In the genomic region with DNA sequence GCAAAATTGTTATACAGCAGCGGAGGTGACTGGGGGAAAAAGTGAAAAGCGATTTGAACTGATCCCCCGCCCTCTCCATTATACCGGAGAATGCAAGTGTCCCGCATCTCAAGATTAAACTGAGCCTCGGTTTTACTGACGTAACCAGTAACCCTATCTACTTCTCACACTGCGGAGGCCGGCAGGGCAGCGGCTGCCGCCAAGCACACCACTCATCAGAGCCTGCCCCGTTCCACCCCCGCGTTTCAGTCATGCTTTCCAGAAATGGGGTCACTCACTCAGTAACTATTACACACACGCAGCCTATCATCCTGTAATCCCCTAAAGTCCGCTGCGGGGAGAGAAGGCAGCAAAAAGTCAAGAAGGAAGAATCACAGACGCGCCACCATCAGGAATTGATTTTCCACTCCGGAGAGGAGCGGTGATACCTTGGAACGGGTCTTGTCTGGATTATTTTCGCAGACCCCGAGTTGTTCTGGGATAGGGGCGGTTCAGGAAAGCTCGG, we compare ENCODE assay signal across 7 cellular contexts. TPM values are rescaled to one million over a fixed set of nuclear protein-coding genes. Genes with fewer than 3 reads are reported as not detected.
DNase-seq lines count a peak whose midpoint lies in the region; ATAC-seq, FAIRE-seq and TF ChIP-seq lines count a peak whose summit lies in the region.

No MANE protein-coding gene starts in this region.

- no peaks in the 10 kb centered on the region for H3K27me3 Mint-ChIP-seq in activated CD8-positive, alpha-beta T cell treated with anti-CD3 and anti-CD28 coated beads for 36 hours

- no peak overlapping the region for H4K8ac ChIP-seq in H1 (ENCODE audit: extremely low read depth, insufficient read depth, low read length)

- no peak overlapping the region for H3K14ac ChIP-seq in H1 (ENCODE audit: insufficient read length)

- H2AK5ac ChIP-seq in H1 (ENCODE audit: low read depth, low read length), result no peak overlapping the region

- no peak overlapping the region for H2BK120ac ChIP-seq in H1 (replicated peaks; ENCODE audit: low read depth, low read length)

- H3K4me2 ChIP-seq in H1 (ENCODE audit: insufficient read depth in 1 of 2, low read depth in 2 of 2, low read length in 2 of 2), result peak overlapping the region; percentile 72 to 97

- TF ChIP-seq POLR2A in H1 (IDR thresholded peaks at IDR 0.05; ENCODE audit: control extremely low read depth in 1 of 2, low read depth in 2 of 2, low read length in 2 of 2), result 0 out of 3 replicates have a peak, but pooled peaks of 1 of the 2 experiments have one; percentile 17

- peaks cover 4 to 17% (median 13%) of the 10 kb centered on the region in 4 experiments for H3K27me3 ChIP-seq in H1 (replicated peaks in 1 of 4; ENCODE audit: control insufficient read depth in 3 of 4, extremely low read depth in 1 of 4, insufficient read depth in 3 of 4, low read length in 3 of 4)
- H3K27me3 ChIP-seq in mononuclear cell (ENCODE audit: insufficient read depth, low read length), result no peaks in the 10 kb centered on the region

- intact Hi-C loops in activated CD8-positive, alpha-beta T cell treated with anti-CD3 and anti-CD28 coated beads for 36 hours (cut with micrococcal nuclease), result loop anchor here (10.0 kb wide), 1 partner anchor 150 kb away; no protein-coding TSS in a partner anchor

- no peak for TF ChIP-seq RAD21 in H1 (IDR thresholded peaks at IDR 0.05 in 1 of 2, conservative IDR thresholded peaks at IDR 0.05 in 1 of 2; ENCODE audit: low read depth in 2 of 2, low read length in 2 of 2)

- H3K4me1 ChIP-seq in H1 (replicated peaks in 1 of 4; ENCODE audit: control insufficient read depth in 3 of 4, insufficient read depth in 4 of 4, low read length in 3 of 4) (peaks cover 0 to 4% (median 0%) of the 10 kb centered on the region in 4 experiments; a peak in 3 of 7 replicates), mononuclear cell (ENCODE audit: insufficient read depth, low read length) (peaks cover 24% of the 10 kb centered on the region)

- FAIRE-seq in H1 (lab: Jason Lieb, UNC), result no peak

- H3K4ac ChIP-seq in H1 (replicated peaks; ENCODE audit: insufficient read length, low read depth, low read length), result no peak overlapping the region

- H3K23ac ChIP-seq in H1 (ENCODE audit: insufficient read length), result no peak overlapping the region

- peak overlapping the region; percentile 61 to 83 (median 72) for H3K4me3 ChIP-seq in H1 (ENCODE audit: extremely low read depth in 1 of 4, insufficient read depth in 2 of 4, low read depth in 3 of 4, low read length in 4 of 4)
- peak overlapping the region; percentile 76 for H3K4me3 ChIP-seq in mononuclear cell (ENCODE audit: low read length)

- WGBS in H1 (ENCODE audit: extremely low coverage in 1 of 2, insufficient coverage in 1 of 2, insufficient read length in 1 of 2, insufficient replicate concordance in 2 of 2, low coverage in 1 of 2, low lambda C conversion rate in 2 of 2, missing lambda C conversion rate in 1 of 2), 2 experiments, result 1% methylated on average over 17 of the region's 26 CpGs; no CpG with 5 or more reads in 1 of the 2 experiments

- no peak overlapping the region for H4K91ac ChIP-seq in H1 (replicated peaks; ENCODE audit: insufficient read length, low read length)

- TF ChIP-seq CTCF in GM13977 (IDR thresholded peaks at IDR 0.05; ENCODE audit: extremely low read depth, insufficient read depth, missing control alignments) (no peak), H1 (IDR thresholded peaks at IDR 0.05; ENCODE audit: control extremely low read depth in 1 of 3, insufficient read depth in 1 of 3, low read depth in 1 of 3, low read length in 3 of 3) (no peak)
- no peak for TF ChIP-seq CTCF in activated CD8-positive, alpha-beta T cell treated with anti-CD3 and anti-CD28 coated beads for 36 hours (IDR thresholded peaks at IDR 0.05)

- H2BK12ac ChIP-seq in H1 (ENCODE audit: low read depth, low read length), result no peak overlapping the region

- no peak overlapping the region for H2BK5ac ChIP-seq in H1 (ENCODE audit: low read depth, low read length)

- H3K36me3 Mint-ChIP-seq in activated CD8-positive, alpha-beta T cell treated with anti-CD3 and anti-CD28 coated beads for 36 hours (ENCODE audit: low read depth), result peaks cover 6% of the 10 kb centered on the region

- DNase-seq in GM13977 (ENCODE audit: low spot score) (peak; percentile 63), NCI-H2227 (lab: John Stamatoyannopoulos, UW; ENCODE audit: unreplicated experiment) (peak; percentile 61), H1 (ENCODE audit: low read depth in 1 of 2, low spot score in 2 of 2) (peak in 1 of 2 experiments; percentile 43)
- peak; percentile 90 for DNase-seq in activated CD8-positive, alpha-beta T cell treated with anti-CD3 and anti-CD28 coated beads for 36 hours
- DNase-seq in stimulated activated CD8-positive, alpha-beta memory T cell treated with anti-CD3 and anti-CD28 coated beads, Interleukin-7, amount 100 ng/mL, for 4 hours (ENCODE audit: low read depth in 2 of 2), result peak; percentile 73 to 74

- H2BK15ac ChIP-seq in H1 (ENCODE audit: low read length), result no peak overlapping the region

- no peaks in the 10 kb centered on the region; the same call in 1 of the 2 replicates for H3K79me1 ChIP-seq in H1 (ENCODE audit: low read depth, low read length)

- H3K9me3 Mint-ChIP-seq in activated CD8-positive, alpha-beta T cell treated with anti-CD3 and anti-CD28 coated beads for 36 hours, result no peaks in the 10 kb centered on the region

- peaks cover 3 to 6% of the 10 kb centered on the region in 2 experiments for H4K20me1 ChIP-seq in H1 (replicated peaks in 1 of 2; ENCODE audit: control insufficient read depth in 1 of 2, insufficient read depth in 2 of 2, low read length in 2 of 2)

- no peak overlapping the region for H3K18ac ChIP-seq in H1 (ENCODE audit: extremely low read depth, low read length)

- peak overlapping the region; percentile 98 for H3K27ac Mint-ChIP-seq in activated CD8-positive, alpha-beta T cell treated with anti-CD3 and anti-CD28 coated beads for 36 hours

- H3K4me3 Mint-ChIP-seq in activated CD8-positive, alpha-beta T cell treated with anti-CD3 and anti-CD28 coated beads for 36 hours, result peak overlapping the region; percentile 86

- H3K36me3 ChIP-seq in H1 (ENCODE audit: control insufficient read depth in 2 of 4, insufficient read depth in 4 of 4, low read length in 3 of 4), result no peaks in the 10 kb centered on the region

- peaks cover 20% of the 10 kb centered on the region for H3K4me1 Mint-ChIP-seq in activated CD8-positive, alpha-beta T cell treated with anti-CD3 and anti-CD28 coated beads for 36 hours (ENCODE audit: low read depth)

- no peak for TF ChIP-seq EP300 in H1 (IDR thresholded peaks at IDR 0.05; ENCODE audit: borderline replicate concordance in 1 of 2, low read depth in 2 of 2, low read length in 2 of 2)

- H2AFZ ChIP-seq in H1 (ENCODE audit: low read length), result no peak overlapping the region

- peaks cover 3% of the 10 kb centered on the region; the same call in 1 of the 2 replicates for H3K23me2 ChIP-seq in H1 (ENCODE audit: low read depth, low read length)

- H3K9me3 ChIP-seq in H1 (ENCODE audit: insufficient read depth in 2 of 2, low read depth in 1 of 2, low read length in 1 of 2), result no peaks in the 10 kb centered on the region
- H3K9me3 ChIP-seq in mononuclear cell (ENCODE audit: low read depth, low read length), result no peaks in the 10 kb centered on the region

- POLR2A ChIA-PET in activated CD8-positive, alpha-beta T cell treated with anti-CD3 and anti-CD28 coated beads for 36 hours (lab: Charles Lee), result interaction anchor here (0.8 to 1.8 kb wide), 5 partner anchors 9 to 153 kb away, joined by 3 to 7 read pairs (median 4); no protein-coding TSS in a partner anchor
- POLR2A ChIA-PET in H1 (lab: Charles Lee; ENCODE audit: partially characterized antibody), result no interaction called here

- peak; percentile 33 for ATAC-seq in HG02678 (IDR thresholded peaks at IDR 0.05; ENCODE audit: unreplicated experiment)
- peak; percentile 63 for ATAC-seq in activated CD8-positive, alpha-beta T cell treated with anti-CD3 and anti-CD28 coated beads for 36 hours

- in situ Hi-C loops in GM13977 (cut with MboI; ENCODE audit: low pct_unique_long_range_greater_than_20kb, low sequenced_read_pairs, unreplicated experiment), result no loop called here

- no peak overlapping the region for H2BK20ac ChIP-seq in H1 (ENCODE audit: low read length)

- H4K5ac ChIP-seq in H1 (ENCODE audit: insufficient read length, low read depth, low read length), result no peak overlapping the region

- peak overlapping the region in 2 of 4 experiments; percentile 30 to 32; a peak in 1 of 7 replicates for H3K9ac ChIP-seq in H1 (replicated peaks in 1 of 4; ENCODE audit: extremely low read depth in 1 of 4, low read depth in 3 of 4, low read length in 3 of 4)

- peaks cover 0 to 40% of the 10 kb centered on the region in 2 experiments; a peak in 2 of 4 replicates for H3K79me2 ChIP-seq in H1 (ENCODE audit: control insufficient read depth in 1 of 2, insufficient read depth in 2 of 2, low read length in 2 of 2)

- no peak overlapping the region for H3K56ac ChIP-seq in H1 (replicated peaks; ENCODE audit: insufficient read length, low read depth, low read length)

- CTCF ChIA-PET in activated CD8-positive, alpha-beta T cell treated with anti-CD3 and anti-CD28 coated beads for 36 hours (lab: Charles Lee), result no interaction called here
- CTCF ChIA-PET in H1 (lab: Charles Lee; ENCODE audit: partially characterized antibody), result interaction anchor here (0.6 kb wide), 1 partner anchor 180 kb away, joined by 4 read pairs; no protein-coding TSS in a partner anchor

- no peak overlapping the region for H3K27ac ChIP-seq in H1 (ENCODE audit: low read depth, low read length)

TF ChIP-seq in H1, 55 proteins besides CTCF, POLR2A, EP300 and RAD21:
- TF ChIP-seq RBBP5 (IDR thresholded peaks at IDR 0.05; ENCODE audit: borderline replicate concordance, low read depth, low read length) (no peak), TAF1 (IDR thresholded peaks at IDR 0.05; ENCODE audit: low read depth, low read length) (peak; percentile 61; the same call in 1 of the 2 replicates), POLR2AphosphoS5 (IDR thresholded peaks at IDR 0.05; ENCODE audit: low read depth, low read length) (0 out of 2 replicates have a peak, but pooled peaks have one; percentile 29), POU5F1 (IDR thresholded peaks at IDR 0.05; ENCODE audit: low read depth, low read length) (no peak)

RNA-seq across cellular contexts. Expression of a gene that starts 1.4 kb away (rescaled TPM):
- total RNA-seq in activated CD8-positive, alpha-beta T cell treated with anti-CD3 and anti-CD28 coated beads for 36 hours, result 10 to 100 TPM; 52.6 to 56.9 TPM
- 11.3 and 13.0 TPM in 2 replicates for total RNA-seq in H1 (2021; fragmentation: NEBNext Ultra II Directional; extraction: Animal tissue kit (Norgen Biotek cat#: 25700))
- polyA plus RNA-seq in H1 (2011; rRNA removed), result 3.1 and 7.1 TPM in 2 replicates
- 5.8 TPM for polyA plus RNA-seq in H1 (2011; cell fraction: cytosol; rRNA removed)
- 4.0 TPM for polyA plus RNA-seq in H1 (2011; cell fraction: nucleus; rRNA removed)
- 7.0 to 10.0 TPM (median 7.7 TPM) in 4 replicates for polyA plus RNA-seq in H1 (2012, experiment 1 of 2)
- 0.64 TPM for polyA plus RNA-seq in H1 (2012, experiment 2 of 2)
- polyA plus RNA-seq in H1 (2013, experiment 1 of 2), result 4.3 TPM
- 4.2 TPM for polyA plus RNA-seq in H1 (2013, experiment 2 of 2)
- polyA minus RNA-seq in H1 (2011; rRNA and poly(A)+ RNA removed), result 12.9 and 27.9 TPM in 2 replicates
- polyA minus RNA-seq in H1 (2011; cell fraction: cytosol; rRNA and poly(A)+ RNA removed), result 11.2 TPM
- polyA minus RNA-seq in H1 (2011; cell fraction: nucleus; rRNA and poly(A)+ RNA removed), result 6.7 TPM
- total RNA-seq in mononuclear cell, result 67.6 TPM
